ENCODE assay signal across 7 cellular contexts in genomic region chr3:124592658-124593441, GRCh38.
DNase-seq lines count a peak whose midpoint lies in the region; ATAC-seq and TF ChIP-seq lines count a peak whose summit lies in the region.

No MANE protein-coding gene starts in this region.

- no peak overlapping the region for H4K12ac ChIP-seq in trophoblast cell (ENCODE audit: low read depth, low read length)

- H3K14ac ChIP-seq in trophoblast cell (ENCODE audit: low read length), result peak overlapping the region; percentile 41

- no peak overlapping the region for H3K23ac ChIP-seq in trophoblast cell (ENCODE audit: low read length)

- H3K4me3 ChIP-seq in trophoblast cell (ENCODE audit: low read depth, low read length), result no peak overlapping the region

- no peak overlapping the region for H2AK5ac ChIP-seq in trophoblast cell (ENCODE audit: low read length)

- WGBS in trophoblast cell (ENCODE audit: extremely low coverage, insufficient coverage, insufficient read length), result no CpG with 5 or more reads among the region's 3 CpGs

- H3K9ac ChIP-seq in trophoblast cell (ENCODE audit: low read length), result no peak overlapping the region

- peak overlapping the region; percentile 76 for H3K27ac ChIP-seq in VCaP
- H3K27ac ChIP-seq in trophoblast cell (ENCODE audit: low read depth, low read length), result peak overlapping the region; percentile 83

- no peak for TF ChIP-seq CTCF in VCaP (conservative IDR thresholded peaks at IDR 0.05)

- H4K8ac ChIP-seq in trophoblast cell (ENCODE audit: low read depth, low read length), result peak overlapping the region; percentile 36

- peak; percentile 74 for ATAC-seq in GM19025 (IDR thresholded peaks at IDR 0.05; ENCODE audit: low read depth, unreplicated experiment)
- peak; percentile 80 for ATAC-seq in HG02678 (IDR thresholded peaks at IDR 0.05; ENCODE audit: unreplicated experiment)

- H3K4me1 ChIP-seq in trophoblast cell (ENCODE audit: control insufficient read depth in 1 of 2, insufficient read depth in 2 of 2, low read length in 2 of 2), result peaks cover 11% of the 10 kb centered on the region in 2 experiments

- H2BK5ac ChIP-seq in trophoblast cell (ENCODE audit: low read depth, low read length, poor library complexity), result peak overlapping the region; percentile 50

- no peaks in the 10 kb centered on the region for H3K36me3 ChIP-seq in trophoblast cell (ENCODE audit: control insufficient read depth in 1 of 2, insufficient read depth in 2 of 2, low read length in 2 of 2)

- H3K4me2 ChIP-seq in trophoblast cell (ENCODE audit: low read length), result peak overlapping the region; percentile 54

- peak overlapping the region; percentile 70 for H2BK12ac ChIP-seq in trophoblast cell (ENCODE audit: low read length)

- H3K79me1 ChIP-seq in trophoblast cell (ENCODE audit: low read length), result peaks cover 9% of the 10 kb centered on the region

- peak overlapping the region; percentile 70 for H3K18ac ChIP-seq in trophoblast cell (ENCODE audit: low read length)

- no peaks in the 10 kb centered on the region for H3K9me3 ChIP-seq in trophoblast cell (ENCODE audit: insufficient read depth, low read depth, low read length)

- no peak overlapping the region for H2AFZ ChIP-seq in trophoblast cell (ENCODE audit: insufficient read depth, low read length, poor library complexity)

- H4K91ac ChIP-seq in trophoblast cell (ENCODE audit: low read depth, low read length), result peak overlapping the region; percentile 37

- H3K4ac ChIP-seq in trophoblast cell (ENCODE audit: low read depth, low read length), result no peak overlapping the region

- H3K27me3 ChIP-seq in trophoblast cell (ENCODE audit: insufficient read depth, low read length), result no peaks in the 10 kb centered on the region

- peak overlapping the region; percentile 48 for H2BK120ac ChIP-seq in trophoblast cell (ENCODE audit: insufficient read depth, low read length, poor library complexity)

- peak; percentile 93 to 94 for DNase-seq in trophoblast cell
- DNase-seq in CD1c-positive myeloid dendritic cell (ENCODE audit: extremely low spot score), result no peak
- no peak for DNase-seq in GM03348 (ENCODE audit: low spot score)
- no peak for DNase-seq in SW480 (ENCODE audit: low spot score)

- no peaks in the 10 kb centered on the region for H3K79me2 ChIP-seq in trophoblast cell (ENCODE audit: control insufficient read depth, insufficient read depth, low read length, poor library complexity)

Comparison
In these comparisons a context has a peak if more than half of its experiments do, and no peak if none do; other contexts are left out.
1. DNase-seq: peak in trophoblast cell (2 of 2); none in CD1c-positive myeloid dendritic cell (single experiment), GM03348 (single experiment) and SW480 (single experiment).